ENCODE assay signal across 14 cellular contexts in genomic region chrX:49901068-49901467, GRCh38.
"Had no signal": no experiment of that assay in that cellular context is flagged by ENCODE, and none has a peak within 500 bp of the region (broad histone marks: within the 10 kb centered on the region; RNA-seq: fewer than 3 reads in every experiment).

No MANE protein-coding gene starts in this region.

- H3K4me3 ChIP-seq: adrenal gland, esophagus muscularis mucosa, lung, smooth muscle cell, tibial nerve had no signal

- H3K4me1 Mint-ChIP-seq: activated CD4-positive, alpha-beta T cell treated with anti-CD3 and anti-CD28 coated beads, Interleukin-2, amount 10 ng/mL, durations not matched to agents 7 days and 5 days; activated naive CD4-positive, alpha-beta T cell treated with anti-CD3 and anti-CD28 coated beads, Interleukin-2, amount 10 ng/mL, durations not matched to agents 7 days and 5 days; naive thymus-derived CD4-positive, alpha-beta T cell; stimulated activated effector memory CD8-positive, alpha-beta T cell treated with anti-CD3 and anti-CD28 coated beads, Interleukin-12 subunit alpha, Interleukin-12 subunit beta, amount 100 ng/mL, for 72 hours had no signal

- H3K4me1 ChIP-seq: adrenal gland, esophagus muscularis mucosa, tibial nerve had no signal

- H3K36me3 ChIP-seq: adrenal gland, esophagus muscularis mucosa, tibial nerve had no signal

- FAIRE-seq: colon had no signal

- ATAC-seq: naive thymus-derived CD4-positive, alpha-beta T cell; right cardiac atrium; stimulated activated effector memory CD8-positive, alpha-beta T cell treated with anti-CD3 and anti-CD28 coated beads, Interleukin-12 subunit alpha, Interleukin-12 subunit beta, amount 100 ng/mL, for 72 hours had no signal

- DNase-seq: activated CD4-positive, alpha-beta T cell treated with anti-CD3 and anti-CD28 coated beads, Interleukin-2, amount 10 ng/mL, durations not matched to agents 7 days and 5 days; activated CD4-positive, CD25-positive, alpha-beta regulatory T cell; activated naive CD4-positive, alpha-beta T cell treated with anti-CD3 and anti-CD28 coated beads, Interleukin-2, amount 10 ng/mL, durations not matched to agents 7 days and 5 days; adrenal gland; hypothalamus; naive thymus-derived CD4-positive, alpha-beta T cell; right cardiac atrium had no signal

- H3K9me3 ChIP-seq: adrenal gland, tibial nerve had no signal

- H3K36me3 Mint-ChIP-seq: activated naive CD4-positive, alpha-beta T cell treated with anti-CD3 and anti-CD28 coated beads, Interleukin-2, amount 10 ng/mL, durations not matched to agents 7 days and 5 days; stimulated activated effector memory CD8-positive, alpha-beta T cell treated with anti-CD3 and anti-CD28 coated beads, Interleukin-12 subunit alpha, Interleukin-12 subunit beta, amount 100 ng/mL, for 72 hours had no signal

- H3K27ac ChIP-seq: adrenal gland, esophagus muscularis mucosa, tibial nerve had no signal

- H3K27ac Mint-ChIP-seq: activated CD4-positive, alpha-beta T cell treated with anti-CD3 and anti-CD28 coated beads, Interleukin-2, amount 10 ng/mL, durations not matched to agents 7 days and 5 days; activated naive CD4-positive, alpha-beta T cell treated with anti-CD3 and anti-CD28 coated beads, Interleukin-2, amount 10 ng/mL, durations not matched to agents 7 days and 5 days; activated T-helper 2 cell treated with anti-CD3 and anti-CD28 coated beads, Interferon-gamma antibody, Interleukin-2, Interleukin-4, amounts not matched to agents 10 μg/mL and 5 μg/mL and 100 μg/mL, durations not matched to agents 14 hours and 24 hours and 36 hours; naive thymus-derived CD4-positive, alpha-beta T cell; stimulated activated effector memory CD8-positive, alpha-beta T cell treated with anti-CD3 and anti-CD28 coated beads, Interleukin-12 subunit alpha, Interleukin-12 subunit beta, amount 100 ng/mL, for 72 hours had no signal

- H3K4me3 Mint-ChIP-seq: activated CD4-positive, alpha-beta T cell treated with anti-CD3 and anti-CD28 coated beads, Interleukin-2, amount 10 ng/mL, durations not matched to agents 7 days and 5 days; activated naive CD4-positive, alpha-beta T cell treated with anti-CD3 and anti-CD28 coated beads, Interleukin-2, amount 10 ng/mL, durations not matched to agents 7 days and 5 days; naive thymus-derived CD4-positive, alpha-beta T cell; stimulated activated effector memory CD8-positive, alpha-beta T cell treated with anti-CD3 and anti-CD28 coated beads, Interleukin-12 subunit alpha, Interleukin-12 subunit beta, amount 100 ng/mL, for 72 hours had no signal
